ENCODE assay signal across 1 cellular context in genomic region chr18:35577045-35577848, GRCh38.
TF ChIP-seq lines count a peak whose summit lies in the region.

No MANE protein-coding gene starts in this region.

TF ChIP-seq in H1, 55 proteins besides CTCF, POLR2A, EP300 and RAD21 (continued from another document):
- no peak for TF ChIP-seq CHD7 (IDR thresholded peaks at IDR 0.05; ENCODE audit: insufficient replicate concordance, low read length)
- TF ChIP-seq CTBP2 (IDR thresholded peaks at IDR 0.05; ENCODE audit: borderline replicate concordance, insufficient read depth, insufficient read length, low read length), result no peak
- no peak for TF ChIP-seq E2F6 (IDR thresholded peaks at IDR 0.05)
- TF ChIP-seq JUND (IDR thresholded peaks at IDR 0.05; ENCODE audit: low read length), result no peak
- no peak for TF ChIP-seq SIX5 (IDR thresholded peaks at IDR 0.05; ENCODE audit: low read depth, low read length)
- TF ChIP-seq TCF12 (IDR thresholded peaks at IDR 0.05; ENCODE audit: low read depth, low read length), result no peak
- no peak for TF ChIP-seq PHF8 (conservative IDR thresholded peaks at IDR 0.05; ENCODE audit: low read depth, low read length)
- TF ChIP-seq ATF2 (IDR thresholded peaks at IDR 0.05; ENCODE audit: low read length), result no peak
- TF ChIP-seq TAF7 (optimal IDR thresholded peaks at IDR 0.05; ENCODE audit: borderline replicate concordance, low read depth, low read length), result no peak
- TF ChIP-seq KDM5A (IDR thresholded peaks at IDR 0.05; ENCODE audit: low read length), result no peak
- no peak for TF ChIP-seq CEBPB (IDR thresholded peaks at IDR 0.05; ENCODE audit: low read depth, low read length)
- no peak for TF ChIP-seq YY1 (IDR thresholded peaks at IDR 0.05; ENCODE audit: low read depth, low read length)
- no peak for TF ChIP-seq SP1 (IDR thresholded peaks at IDR 0.05; ENCODE audit: low read depth, low read length)
- no peak for TF ChIP-seq SP4 (IDR thresholded peaks at IDR 0.05; ENCODE audit: low read length)
